In genomic region chr3:157130138-157130880, GRCh38 we compare ENCODE assay signal across 1 cellular context.
A peak's percentile ranks its signal among the peaks of the same experiment; 100 is the strongest.
TF ChIP-seq lines count a peak whose summit lies in the region.

No MANE protein-coding gene starts in this region.

TF ChIP-seq in K562, 482 proteins besides CTCF, POLR2A, EP300 and RAD21 (continued from another document and continues in another):
- TF ChIP-seq SRSF1 (IDR thresholded peaks at IDR 0.05; ENCODE audit: low read depth, low read length) (no peak), AFF1 (IDR thresholded peaks at IDR 0.05; ENCODE audit: low read depth in 1 of 2, partially characterized antibody in 2 of 2) (no peak), CBFB (CRISPR knock-in tag; IDR thresholded peaks at IDR 0.05) (no peak), ZNF717 (CRISPR knock-in tag; IDR thresholded peaks at IDR 0.05) (no peak), E2F3 (CRISPR knock-in tag; IDR thresholded peaks at IDR 0.05) (no peak), ZBTB43 (CRISPR knock-in tag; IDR thresholded peaks at IDR 0.05) (no peak), TAF9B (IDR thresholded peaks at IDR 0.05; ENCODE audit: partially characterized antibody) (no peak), CREB3L1 (IDR thresholded peaks at IDR 0.05; ENCODE audit: borderline replicate concordance, low read depth) (no peak), USF2 (CRISPR knock-in tag; IDR thresholded peaks at IDR 0.05) (no peak), ZNF696 (CRISPR knock-in tag; conservative IDR thresholded peaks at IDR 0.05) (no peak), ZBTB5 (IDR thresholded peaks at IDR 0.05) (no peak), NELFE (IDR thresholded peaks at IDR 0.05; ENCODE audit: insufficient read depth, insufficient read length) (no peak), ETV1 (tag; conservative IDR thresholded peaks at IDR 0.05; ENCODE audit: low read depth) (0 out of 2 replicates have a peak, but pooled peaks have one; percentile 22), CBX2 (IDR thresholded peaks at IDR 0.05; ENCODE audit: insufficient read depth, low read length, poor library complexity, severe bottlenecking) (no peak), ARID1B (IDR thresholded peaks at IDR 0.05) (peak; percentile 32), ZSCAN32 (CRISPR knock-in tag; IDR thresholded peaks at IDR 0.05) (no peak), EGR1 (conservative IDR thresholded peaks at IDR 0.05) (no peak), POLR2H (tag; IDR thresholded peaks at IDR 0.05; ENCODE audit: low read depth) (no peak), DNMT1 (IDR thresholded peaks at IDR 0.05) (no peak), HDAC2 (IDR thresholded peaks at IDR 0.05) (0 out of 2 replicates have a peak, but pooled peaks have one; percentile 29), AFF4 (CRISPR knock-in tag; IDR thresholded peaks at IDR 0.05) (no peak), GATAD2A (IDR thresholded peaks at IDR 0.05) (0 out of 2 replicates have a peak, but pooled peaks have one; percentile 2), FOS (IDR thresholded peaks at IDR 0.05; ENCODE audit: extremely low read depth, insufficient read length) (no peak), SMAD4 (CRISPR knock-in tag; conservative IDR thresholded peaks at IDR 0.05) (peak; percentile 63), ZNF253 (CRISPR knock-in tag; conservative IDR thresholded peaks at IDR 0.05) (no peak), ZFP1 (CRISPR knock-in tag; IDR thresholded peaks at IDR 0.05) (no peak), NFE2L1 (tag; IDR thresholded peaks at IDR 0.05; ENCODE audit: borderline replicate concordance, low read depth) (no peak), EHMT2 (IDR thresholded peaks at IDR 0.05) (0 out of 2 replicates have a peak, but pooled peaks have one; percentile 35), ZFPM2 (CRISPR knock-in tag; IDR thresholded peaks at IDR 0.05) (no peak), TAF15 (IDR thresholded peaks at IDR 0.05; ENCODE audit: low read depth, low read length) (no peak), TOE1 (IDR thresholded peaks at IDR 0.05; ENCODE audit: borderline replicate concordance) (no peak), TOE1 (CRISPR knock-in tag; IDR thresholded peaks at IDR 0.05; ENCODE audit: borderline replicate concordance, low read depth) (no peak), ZNF175 (CRISPR knock-in tag; IDR thresholded peaks at IDR 0.05; ENCODE audit: low read depth) (peak; percentile 87), HOXB6 (CRISPR knock-in tag; IDR thresholded peaks at IDR 0.05; ENCODE audit: borderline replicate concordance) (no peak), C11orf30 (IDR thresholded peaks at IDR 0.05; ENCODE audit: low read depth) (no peak), TSHZ1 (CRISPR knock-in tag; IDR thresholded peaks at IDR 0.05) (0 out of 2 replicates have a peak, but pooled peaks have one; percentile 17), MCM3 (IDR thresholded peaks at IDR 0.05) (no peak), CC2D1A (IDR thresholded peaks at IDR 0.05) (0 out of 2 replicates have a peak, but pooled peaks have one; percentile 31), PRPF4 (IDR thresholded peaks at IDR 0.05; ENCODE audit: insufficient read depth, low read depth, low read length, poor library complexity, severe bottlenecking) (no peak), ETV6 (IDR thresholded peaks at IDR 0.05; ENCODE audit: borderline replicate concordance in 1 of 2, low read depth in 2 of 2, low read length in 1 of 2) (no peak), ETV6 (CRISPR knock-in tag; IDR thresholded peaks at IDR 0.05; ENCODE audit: borderline replicate concordance) (no peak), ZBTB12 (CRISPR knock-in tag; IDR thresholded peaks at IDR 0.05) (no peak), KLF6 (CRISPR knock-in tag; IDR thresholded peaks at IDR 0.05; ENCODE audit: borderline replicate concordance) (peak; percentile 35; the same call in 1 of the 2 replicates), CHCHD3 (CRISPR knock-in tag; IDR thresholded peaks at IDR 0.05) (no peak), SIN3A (IDR thresholded peaks at IDR 0.05; ENCODE audit: borderline replicate concordance in 2 of 2, control insufficient read depth in 1 of 2, low read depth in 2 of 2, low read length in 2 of 2) (no peak), ZNF830 (CRISPR knock-in tag; IDR thresholded peaks at IDR 0.05) (no peak), KLF13 (tag; IDR thresholded peaks at IDR 0.05; ENCODE audit: borderline replicate concordance, low read depth) (no peak)
